9 cellular contexts compared by ENCODE assay signal in the genomic region with DNA sequence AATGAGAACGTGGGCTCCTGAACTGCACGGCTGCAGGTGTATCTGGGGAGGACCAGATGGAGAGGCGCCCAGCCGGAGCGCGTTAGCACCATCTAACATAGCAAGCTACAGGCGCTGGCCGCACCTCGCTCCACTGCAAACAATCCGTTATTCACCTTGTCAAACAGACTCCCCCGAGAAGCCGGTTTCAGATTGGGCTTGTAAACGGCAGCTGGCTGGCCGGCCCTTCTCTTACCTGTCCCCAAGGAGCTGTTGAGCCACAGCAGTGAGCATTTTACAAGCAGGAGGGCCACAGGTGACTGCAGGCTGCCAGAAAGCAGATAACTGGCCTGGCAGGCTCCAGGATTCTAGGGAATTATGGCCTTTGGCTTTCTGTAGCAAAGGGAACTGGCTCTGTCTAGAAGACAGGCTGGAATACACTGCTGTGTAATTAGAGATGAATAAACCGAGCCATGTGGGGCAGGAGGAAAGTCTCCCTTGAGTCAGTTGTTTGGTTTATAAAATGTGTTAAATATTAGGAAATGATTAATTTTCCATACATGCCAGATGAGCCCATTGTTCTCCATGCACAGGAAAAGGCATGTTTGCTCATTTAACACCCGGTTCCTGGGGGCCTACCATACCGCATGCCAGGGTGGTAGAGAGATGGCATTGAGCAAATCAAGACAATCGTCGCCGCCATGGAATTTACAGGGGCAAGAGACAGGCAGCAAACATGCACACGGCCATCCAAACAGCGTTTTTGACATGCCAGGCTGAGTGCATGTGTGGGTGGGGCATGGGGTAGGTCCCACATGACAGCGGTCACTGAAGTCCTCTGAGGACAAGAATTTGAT.
DNase-seq lines count a peak whose midpoint lies in the region; ATAC-seq, FAIRE-seq and TF ChIP-seq lines count a peak whose summit lies in the region.
"Had no signal": no experiment of that assay in that cellular context is flagged by ENCODE, and none has a peak within 500 bp of the region (broad histone marks: within the 10 kb centered on the region; RNA-seq: fewer than 3 reads in every experiment).

No MANE protein-coding gene starts in this region.

- peaks cover 17% of the 10 kb centered on the region for H3K4me1 Mint-ChIP-seq in T-helper 17 cell

- 18 to 23% methylated on average over 23 of the region's 23 CpGs for WGBS in pancreas, 2 donors
- 66 to 70% methylated on average over 22 to 23 of the region's 23 CpGs for WGBS in tibial nerve, 2 donors

- H3K4me3 ChIP-seq in pancreas, result peak overlapping the region in 1 of 4 donors; percentile 3
- no peak overlapping the region for H3K4me3 ChIP-seq in tibial nerve

- intact Hi-C loops in pancreas (cut with DNase I), result no loop called here

- TF ChIP-seq CTCF in pancreas (IDR thresholded peaks at IDR 0.05) (no peak), tibial nerve (IDR thresholded peaks at IDR 0.05) (no peak)

- H3K27ac ChIP-seq in pancreas (peak overlapping the region in 2 of 4 donors; percentile 28 to 55), tibial nerve (no peak overlapping the region)

- peak overlapping the region; percentile 83 for H3K27ac Mint-ChIP-seq in T-helper 17 cell
- H3K27ac Mint-ChIP-seq: activated B cell treated with CpG ODN at 0.5 μM for 24 hours had no signal

- ATAC-seq in T-helper 17 cell (no peak), pancreas (peak; percentile 74 to 90 (median 83)), HG03378 (IDR thresholded peaks at IDR 0.05; ENCODE audit: unreplicated experiment) (no peak), GM18861 (IDR thresholded peaks at IDR 0.05; ENCODE audit: unreplicated experiment) (no peak)

- no peak for FAIRE-seq in pancreas (lab: Jason Lieb, UNC)

- H3K36me3 ChIP-seq in pancreas (no peaks in the 10 kb centered on the region), tibial nerve (no peaks in the 10 kb centered on the region)

- peaks cover 11 to 23% (median 18%) of the 10 kb centered on the region in 3 donors for H3K4me1 ChIP-seq in pancreas
- H3K4me1 ChIP-seq in tibial nerve, result peaks cover 0 to 5% (median 0%) of the 10 kb centered on the region in 4 donors

- no peaks in the 10 kb centered on the region for H3K27me3 Mint-ChIP-seq in T-helper 17 cell
- H3K27me3 Mint-ChIP-seq: activated B cell treated with CpG ODN at 0.5 μM for 24 hours had no signal

- TF ChIP-seq POLR2A in tibial nerve (IDR thresholded peaks at IDR 0.05), result no peak

- peaks cover 7% of the 10 kb centered on the region for H3K36me3 Mint-ChIP-seq in T-helper 17 cell (ENCODE audit: low read depth)

- H3K27me3 ChIP-seq in pancreas (no peaks in the 10 kb centered on the region), tibial nerve (no peaks in the 10 kb centered on the region)

- no peak for TF ChIP-seq EP300 in tibial nerve (IDR thresholded peaks at IDR 0.05)

- H3K9me3 ChIP-seq in T-helper 17 cell (ENCODE audit: control insufficient read depth, low read length, poor library complexity, severe bottlenecking) (no peaks in the 10 kb centered on the region), pancreas (no peaks in the 10 kb centered on the region), tibial nerve (no peaks in the 10 kb centered on the region)

- H3K4me3 Mint-ChIP-seq in T-helper 17 cell, result no peak overlapping the region
- H3K4me3 Mint-ChIP-seq: activated B cell treated with CpG ODN at 0.5 μM for 24 hours had no signal

- DNase-seq in DMS79 treated with DMSO at 0.1 percent for 48 hours (lab: John Stamatoyannopoulos, UW) (peak; percentile 74), NCI-H1092 treated with DMSO at 0.1 percent for 48 hours (lab: John Stamatoyannopoulos, UW) (peak; percentile 88), T-helper 17 cell (no peak), pancreas (peak; percentile 45 to 86 (median 68)), HCEC 1CT (no peak), tibial nerve (ENCODE audit: low spot score in 2 of 2) (no peak)
- DNase-seq: activated B cell treated with CpG ODN at 0.5 μM for 24 hours had no signal

Comparison
In these comparisons a context has a peak if more than half of its experiments do, and no peak if none do; other contexts are left out.
1. DNase-seq: peak in DMS79 treated with DMSO at 0.1 percent for 48 hours (single experiment), NCI-H1092 treated with DMSO at 0.1 percent for 48 hours (single experiment) and pancreas (6 of 6); none in T-helper 17 cell (0 of 3), HCEC 1CT (single experiment) and tibial nerve (0 of 2).
2. ATAC-seq: peak in pancreas (4 of 4); none in T-helper 17 cell (single experiment), HG03378 (single experiment) and GM18861 (single experiment).